Comparison of ENCODE assay signal across 25 cellular contexts in genomic region chr17:43641416-43641815, GRCh38. TPM values are rescaled to one million over a fixed set of nuclear protein-coding genes. Genes with fewer than 3 reads are reported as not detected.
DNase-seq lines count a peak whose midpoint lies in the region; ATAC-seq, FAIRE-seq and TF ChIP-seq lines count a peak whose summit lies in the region.
"Had no signal": no experiment of that assay in that cellular context is flagged by ENCODE, and none has a peak within 500 bp of the region (broad histone marks: within the 10 kb centered on the region; RNA-seq: fewer than 3 reads in every experiment).

No MANE protein-coding gene starts in this region.

- H2BK120ac ChIP-seq in H1 (replicated peaks; ENCODE audit: low read depth, low read length): no peak overlapping the region

- TF ChIP-seq CTCF in activated CD8-positive, alpha-beta T cell treated with anti-CD3 and anti-CD28 coated beads for 36 hours (IDR thresholded peaks at IDR 0.05): no peak
- TF ChIP-seq CTCF in H1 (IDR thresholded peaks at IDR 0.05; ENCODE audit: control extremely low read depth in 1 of 3, insufficient read depth in 1 of 3, low read depth in 1 of 3, low read length in 3 of 3): no peak
- TF ChIP-seq CTCF in ovary (IDR thresholded peaks at IDR 0.05): no peak
- TF ChIP-seq CTCF in nephron progenitor cell (IDR thresholded peaks at IDR 0.05): no peak

- no peak overlapping the region for H4K91ac ChIP-seq in H1 (replicated peaks; ENCODE audit: insufficient read length, low read length)

- H3K23ac ChIP-seq in H1 (ENCODE audit: insufficient read length): no peak overlapping the region

- DNase-seq in activated CD8-positive, alpha-beta T cell treated with anti-CD3 and anti-CD28 coated beads, Interleukin-2, amount 10 ng/mL, durations not matched to agents 7 days and 5 days: no peak
- DNase-seq in activated CD8-positive, alpha-beta T cell treated with anti-CD3 and anti-CD28 coated beads for 36 hours: no peak
- DNase-seq in CD4-positive, alpha-beta memory T cell: no peak
- DNase-seq in H1 (ENCODE audit: low read depth in 1 of 2, low spot score in 2 of 2): no peak
- peak in 3 of 5 donors; percentile 30 to 61 (median 61) for DNase-seq in ovary
- DNase-seq in HuH-7 (ENCODE audit: low spot score): no peak
- DNase-seq in globus pallidus (ENCODE audit: low spot score): no peak
- DNase-seq in nephron progenitor cell: no peak
- DNase-seq: 8988T; activated B cell treated with CpG ODN at 0.5 μM for 24 hours; activated CD4-positive, alpha-beta memory T cell treated with anti-CD3 and anti-CD28 coated beads for 36 hours; activated gamma-delta T cell treated with Interleukin-2 at 50 U/mL for 16 hours; activated T-cell treated with anti-CD3 and anti-CD28 coated beads for 4 hours; cerebellar nuclear complex; DMS79 treated with DMSO at 0.1 percent for 48 hours; HCEC 1CT; NCI-H1436 treated with DMSO at 0.1 percent for 48 hours; NCI-H446 treated with DMSO at 0.1 percent for 48 hours; OCI-M1; stimulated activated naive CD4-positive, alpha-beta T cell treated with Interleukin-2 at 50 U/mL for 16 hours had no signal

- H4K20me1 ChIP-seq in H1 (replicated peaks in 1 of 2; ENCODE audit: control insufficient read depth in 1 of 2, insufficient read depth in 2 of 2, low read length in 2 of 2): no peaks in the 10 kb centered on the region

- TF ChIP-seq EP300 in H1 (IDR thresholded peaks at IDR 0.05; ENCODE audit: borderline replicate concordance in 1 of 2, low read depth in 2 of 2, low read length in 2 of 2) (no peak), ovary (IDR thresholded peaks at IDR 0.05) (no peak)

- no peak overlapping the region for H3K14ac ChIP-seq in H1 (ENCODE audit: insufficient read length)

- peak overlapping the region; percentile 34 for H3K4me3 Mint-ChIP-seq in activated CD8-positive, alpha-beta T cell treated with anti-CD3 and anti-CD28 coated beads, Interleukin-2, amount 10 ng/mL, durations not matched to agents 7 days and 5 days
- H3K4me3 Mint-ChIP-seq in activated CD8-positive, alpha-beta T cell treated with anti-CD3 and anti-CD28 coated beads for 36 hours: no peak overlapping the region
- peak overlapping the region; percentile 21 to 82 (median 56) for H3K4me3 Mint-ChIP-seq in CD4-positive, alpha-beta memory T cell
- H3K4me3 Mint-ChIP-seq in nephron progenitor cell: no peak overlapping the region
- H3K4me3 Mint-ChIP-seq: activated B cell treated with CpG ODN at 0.5 μM for 24 hours; activated CD4-positive, alpha-beta memory T cell treated with anti-CD3 and anti-CD28 coated beads for 36 hours; memory B cell had no signal

- no peaks in the 10 kb centered on the region for H3K36me3 Mint-ChIP-seq in activated CD8-positive, alpha-beta T cell treated with anti-CD3 and anti-CD28 coated beads, Interleukin-2, amount 10 ng/mL, durations not matched to agents 7 days and 5 days (ENCODE audit: low read depth)
- H3K36me3 Mint-ChIP-seq in activated CD8-positive, alpha-beta T cell treated with anti-CD3 and anti-CD28 coated beads for 36 hours (ENCODE audit: low read depth): no peaks in the 10 kb centered on the region
- H3K36me3 Mint-ChIP-seq in CD4-positive, alpha-beta memory T cell: no peaks in the 10 kb centered on the region
- H3K36me3 Mint-ChIP-seq in nephron progenitor cell (ENCODE audit: low read depth): peaks cover 42% of the 10 kb centered on the region
- H3K36me3 Mint-ChIP-seq: activated CD4-positive, alpha-beta memory T cell treated with anti-CD3 and anti-CD28 coated beads for 36 hours; memory B cell had no signal

- peaks cover 3% of the 10 kb centered on the region; the same call in 1 of the 2 replicates for H3K23me2 ChIP-seq in H1 (ENCODE audit: low read depth, low read length)

- H3K9ac ChIP-seq in H1 (replicated peaks in 1 of 4; ENCODE audit: extremely low read depth in 1 of 4, low read depth in 3 of 4, low read length in 3 of 4): no peak overlapping the region
- H3K9ac ChIP-seq: KMS-11 had no signal

- CTCF ChIA-PET in activated CD8-positive, alpha-beta T cell treated with anti-CD3 and anti-CD28 coated beads, Interleukin-2, amount 10 ng/mL, durations not matched to agents 7 days and 5 days (lab: Charles Lee): interaction anchor here (1.2 kb wide), 1 partner anchor 32 kb away, joined by 4 read pairs; no protein-coding TSS in a partner anchor
- CTCF ChIA-PET in activated CD8-positive, alpha-beta T cell treated with anti-CD3 and anti-CD28 coated beads for 36 hours (lab: Charles Lee): interaction anchor here (1.5 kb wide), 2 partner anchors 32 to 64 kb away, joined by 5 to 8 read pairs; no protein-coding TSS in a partner anchor
- CTCF ChIA-PET in CD4-positive, alpha-beta memory T cell (lab: Charles Lee; ENCODE audit: partially characterized antibody): interaction anchor here (1.2 kb wide), 2 partner anchors 15 to 32 kb away, joined by 3 to 6 read pairs; no protein-coding TSS in a partner anchor
- CTCF ChIA-PET in H1 (lab: Charles Lee; ENCODE audit: partially characterized antibody): interaction anchor here (0.9 to 2.7 kb wide), 8 partner anchors 9 to 125 kb away, joined by 3 to 11 read pairs (median 4); no protein-coding TSS in a partner anchor

- H2AK5ac ChIP-seq in H1 (ENCODE audit: low read depth, low read length): no peak overlapping the region

- H3K56ac ChIP-seq in H1 (replicated peaks; ENCODE audit: insufficient read length, low read depth, low read length): no peak overlapping the region

- no peak overlapping the region for H3K4me3 ChIP-seq in CD4-positive, alpha-beta memory T cell (ENCODE audit: low read length in 2 of 2)
- H3K4me3 ChIP-seq in H1 (ENCODE audit: extremely low read depth in 1 of 4, insufficient read depth in 2 of 4, low read depth in 3 of 4, low read length in 4 of 4) (no peak overlapping the region), ovary (no peak overlapping the region)
- H3K4me3 ChIP-seq: tibial nerve had no signal

- no peaks in the 10 kb centered on the region for H3K27me3 ChIP-seq in CD4-positive, alpha-beta memory T cell (ENCODE audit: insufficient read depth, low read length)
- H3K27me3 ChIP-seq in H1 (replicated peaks in 1 of 4; ENCODE audit: control insufficient read depth in 3 of 4, extremely low read depth in 1 of 4, insufficient read depth in 3 of 4, low read length in 3 of 4) (peaks cover 0 to 12% (median 6%) of the 10 kb centered on the region in 4 experiments; a peak in 4 of 7 replicates), ovary (no peaks in the 10 kb centered on the region)

- no peak overlapping the region for H4K5ac ChIP-seq in H1 (ENCODE audit: insufficient read length, low read depth, low read length)

- H2AFZ ChIP-seq in H1 (ENCODE audit: low read length): no peak overlapping the region

- H3K4me2 ChIP-seq in H1 (ENCODE audit: insufficient read depth in 1 of 2, low read depth in 2 of 2, low read length in 2 of 2): no peak overlapping the region
- H3K4me2 ChIP-seq: KMS-11 had no signal

- 87% methylated on average over 7 of the region's 7 CpGs; no CpG with 5 or more reads in 1 of the 2 experiments for WGBS in H1 (ENCODE audit: extremely low coverage in 1 of 2, insufficient coverage in 1 of 2, insufficient read length in 1 of 2, insufficient replicate concordance in 2 of 2, low coverage in 1 of 2, low lambda C conversion rate in 2 of 2, missing lambda C conversion rate in 1 of 2), 2 experiments
- WGBS in ovary, 3 donors: 13 to 14% (median 13%) methylated on average over 7 of the region's 7 CpGs

- no peak overlapping the region for H2BK5ac ChIP-seq in H1 (ENCODE audit: low read depth, low read length)

- H3K27ac ChIP-seq in CD4-positive, alpha-beta memory T cell (ENCODE audit: low read depth, low read length): no peak overlapping the region
- H3K27ac ChIP-seq in H1 (ENCODE audit: low read depth, low read length): no peak overlapping the region
- peak overlapping the region in 1 of 2 donors; percentile 16 for H3K27ac ChIP-seq in ovary
- H3K27ac ChIP-seq: KMS-11 had no signal

- no peak overlapping the region for H4K8ac ChIP-seq in H1 (ENCODE audit: extremely low read depth, insufficient read depth, low read length)

- H2BK12ac ChIP-seq in H1 (ENCODE audit: low read depth, low read length): no peak overlapping the region

- no peak overlapping the region for H2BK20ac ChIP-seq in H1 (ENCODE audit: low read length)

- H2BK15ac ChIP-seq in H1 (ENCODE audit: low read length): peak overlapping the region; percentile 81; the same call in 1 of the 2 replicates

- TF ChIP-seq RAD21 in H1 (IDR thresholded peaks at IDR 0.05 in 1 of 2, conservative IDR thresholded peaks at IDR 0.05 in 1 of 2; ENCODE audit: low read depth in 2 of 2, low read length in 2 of 2): no peak

- FAIRE-seq in H1 (lab: Jason Lieb, UNC): no peak
- FAIRE-seq: astrocyte, endothelial cell of umbilical vein had no signal

- H3K9me3 Mint-ChIP-seq in activated CD8-positive, alpha-beta T cell treated with anti-CD3 and anti-CD28 coated beads, Interleukin-2, amount 10 ng/mL, durations not matched to agents 7 days and 5 days (ENCODE audit: insufficient read depth): no peaks in the 10 kb centered on the region
- no peaks in the 10 kb centered on the region for H3K9me3 Mint-ChIP-seq in activated CD8-positive, alpha-beta T cell treated with anti-CD3 and anti-CD28 coated beads for 36 hours
- H3K9me3 Mint-ChIP-seq in CD4-positive, alpha-beta memory T cell: no peaks in the 10 kb centered on the region
- no peaks in the 10 kb centered on the region for H3K9me3 Mint-ChIP-seq in nephron progenitor cell
- H3K9me3 Mint-ChIP-seq: activated B cell treated with CpG ODN at 0.5 μM for 24 hours; activated CD4-positive, alpha-beta memory T cell treated with anti-CD3 and anti-CD28 coated beads for 36 hours; memory B cell had no signal

- no peaks in the 10 kb centered on the region for H3K79me2 ChIP-seq in H1 (ENCODE audit: control insufficient read depth in 1 of 2, insufficient read depth in 2 of 2, low read length in 2 of 2)

- POLR2A ChIA-PET in activated CD8-positive, alpha-beta T cell treated with anti-CD3 and anti-CD28 coated beads, Interleukin-2, amount 10 ng/mL, durations not matched to agents 7 days and 5 days (lab: Charles Lee): no interaction called here
- POLR2A ChIA-PET in activated CD8-positive, alpha-beta T cell treated with anti-CD3 and anti-CD28 coated beads for 36 hours (lab: Charles Lee): no interaction called here
- POLR2A ChIA-PET in CD4-positive, alpha-beta memory T cell (lab: Charles Lee; ENCODE audit: partially characterized antibody): interaction anchor here (1.3 kb wide), 1 partner anchor 15 kb away, joined by 4 read pairs; no protein-coding TSS in a partner anchor
- POLR2A ChIA-PET in H1 (lab: Charles Lee; ENCODE audit: partially characterized antibody): no interaction called here

- H3K27me3 Mint-ChIP-seq in activated CD8-positive, alpha-beta T cell treated with anti-CD3 and anti-CD28 coated beads, Interleukin-2, amount 10 ng/mL, durations not matched to agents 7 days and 5 days (ENCODE audit: low read depth): peaks cover 10% of the 10 kb centered on the region
- H3K27me3 Mint-ChIP-seq in activated CD8-positive, alpha-beta T cell treated with anti-CD3 and anti-CD28 coated beads for 36 hours: peaks cover 11% of the 10 kb centered on the region
- H3K27me3 Mint-ChIP-seq in CD4-positive, alpha-beta memory T cell: peaks cover 0 to 3% of the 10 kb centered on the region in 2 donors
- peaks cover 16% of the 10 kb centered on the region for H3K27me3 Mint-ChIP-seq in nephron progenitor cell (ENCODE audit: low read depth, poor library complexity)

- H3K9me3 ChIP-seq in CD4-positive, alpha-beta memory T cell (ENCODE audit: control insufficient read depth in 1 of 2, low read length in 2 of 2): no peaks in the 10 kb centered on the region
- H3K9me3 ChIP-seq in H1 (ENCODE audit: insufficient read depth in 2 of 2, low read depth in 1 of 2, low read length in 1 of 2) (no peaks in the 10 kb centered on the region), ovary (no peaks in the 10 kb centered on the region)
- H3K9me3 ChIP-seq: tibial nerve had no signal

- no peak overlapping the region for H3K4ac ChIP-seq in H1 (replicated peaks; ENCODE audit: insufficient read length, low read depth, low read length)

- no peak for ATAC-seq in activated CD8-positive, alpha-beta T cell treated with anti-CD3 and anti-CD28 coated beads, Interleukin-2, amount 10 ng/mL, durations not matched to agents 7 days and 5 days
- ATAC-seq in activated CD8-positive, alpha-beta T cell treated with anti-CD3 and anti-CD28 coated beads for 36 hours: no peak

- H3K79me1 ChIP-seq in H1 (ENCODE audit: low read depth, low read length): no peaks in the 10 kb centered on the region

- peaks cover 18% of the 10 kb centered on the region for H3K4me1 ChIP-seq in CD4-positive, alpha-beta memory T cell (ENCODE audit: insufficient read depth, low read length)
- H3K4me1 ChIP-seq in H1 (replicated peaks in 1 of 4; ENCODE audit: control insufficient read depth in 3 of 4, insufficient read depth in 4 of 4, low read length in 3 of 4): peaks cover 0 to 8% (median 2%) of the 10 kb centered on the region in 4 experiments; a peak in 3 of 7 replicates
- H3K4me1 ChIP-seq in ovary (ENCODE audit: insufficient read depth): peaks cover 10% of the 10 kb centered on the region

- H3K18ac ChIP-seq in H1 (ENCODE audit: extremely low read depth, low read length): no peak overlapping the region; the same call in 1 of the 2 replicates

- TF ChIP-seq POLR2A in H1 (IDR thresholded peaks at IDR 0.05; ENCODE audit: control extremely low read depth in 1 of 2, low read depth in 2 of 2, low read length in 2 of 2) (no peak), ovary (IDR thresholded peaks at IDR 0.05) (no peak)

- no peaks in the 10 kb centered on the region for H3K36me3 ChIP-seq in CD4-positive, alpha-beta memory T cell (ENCODE audit: insufficient read depth, low read length)
- no peaks in the 10 kb centered on the region for H3K36me3 ChIP-seq in H1 (ENCODE audit: control insufficient read depth in 2 of 4, insufficient read depth in 4 of 4, low read length in 3 of 4)
- H3K36me3 ChIP-seq in ovary: no peaks in the 10 kb centered on the region
- H3K36me3 ChIP-seq: tibial nerve had no signal

- intact Hi-C loops in activated CD8-positive, alpha-beta T cell treated with anti-CD3 and anti-CD28 coated beads for 36 hours (cut with micrococcal nuclease): no loop called here
- intact Hi-C loops in CD4-positive, alpha-beta memory T cell (cut with micrococcal nuclease): no loop called here
- intact Hi-C loops in ovary (cut with DNase I): no loop called here

- H3K4me1 Mint-ChIP-seq in activated CD8-positive, alpha-beta T cell treated with anti-CD3 and anti-CD28 coated beads, Interleukin-2, amount 10 ng/mL, durations not matched to agents 7 days and 5 days (ENCODE audit: low read depth): peaks cover 13% of the 10 kb centered on the region
- peaks cover 15% of the 10 kb centered on the region for H3K4me1 Mint-ChIP-seq in activated CD8-positive, alpha-beta T cell treated with anti-CD3 and anti-CD28 coated beads for 36 hours (ENCODE audit: low read depth)
- H3K4me1 Mint-ChIP-seq in CD4-positive, alpha-beta memory T cell: peaks cover 6 to 12% (median 9%) of the 10 kb centered on the region in 4 donors
- H3K4me1 Mint-ChIP-seq in nephron progenitor cell: peaks cover 59% of the 10 kb centered on the region
- H3K4me1 Mint-ChIP-seq: memory B cell had no signal

- peak overlapping the region; percentile 67 for H3K27ac Mint-ChIP-seq in activated CD8-positive, alpha-beta T cell treated with anti-CD3 and anti-CD28 coated beads, Interleukin-2, amount 10 ng/mL, durations not matched to agents 7 days and 5 days
- no peak overlapping the region for H3K27ac Mint-ChIP-seq in activated CD8-positive, alpha-beta T cell treated with anti-CD3 and anti-CD28 coated beads for 36 hours
- H3K27ac Mint-ChIP-seq in CD4-positive, alpha-beta memory T cell: peak overlapping the region in 6 of 7 donors; percentile 10 to 88 (median 62)
- no peak overlapping the region for H3K27ac Mint-ChIP-seq in nephron progenitor cell
- H3K27ac Mint-ChIP-seq: activated B cell treated with CpG ODN at 0.5 μM for 24 hours; activated CD4-positive, alpha-beta memory T cell treated with anti-CD3 and anti-CD28 coated beads for 36 hours; memory B cell had no signal

RNA-seq across cellular contexts. Expression of gene MEOX1, which starts 20.3 kb away (rescaled TPM):
- 1 to 10 TPM; 5.4 to 6.9 TPM for total RNA-seq in activated CD8-positive, alpha-beta T cell treated with anti-CD3 and anti-CD28 coated beads, Interleukin-2, amount 10 ng/mL, durations not matched to agents 7 days and 5 days
- total RNA-seq in activated CD8-positive, alpha-beta T cell treated with anti-CD3 and anti-CD28 coated beads for 36 hours: under 1 TPM; 0.45 to 0.47 TPM
- 1 to 10 TPM; 1.7 to 2.1 TPM for total RNA-seq in CD4-positive, alpha-beta memory T cell
- 1 to 10 TPM; 5.1 to 8.4 TPM for polyA plus RNA-seq in CD4-positive, alpha-beta memory T cell
- total RNA-seq in H1 (2021; fragmentation: NEBNext Ultra II Directional; extraction: Animal tissue kit (Norgen Biotek cat#: 25700)): not detected in 2 replicates
- polyA plus RNA-seq in H1 (2011; rRNA removed): 0.03 TPM in 1 of 2 replicates, not detected in the other
- not detected for polyA plus RNA-seq in H1 (2011; cell fraction: cytosol; rRNA removed)
- polyA plus RNA-seq in H1 (2011; cell fraction: nucleus; rRNA removed): 0.07 TPM
- 0.11 to 0.12 TPM in 2 of 4 replicates, not detected in the others for polyA plus RNA-seq in H1 (2012, experiment 1 of 2)
- not detected for polyA plus RNA-seq in H1 (2012, experiment 2 of 2)
- 0.04 TPM for polyA plus RNA-seq in H1 (2013, experiment 1 of 2)
- polyA plus RNA-seq in H1 (2013, experiment 2 of 2): 0.11 TPM
- not detected in 2 replicates for polyA minus RNA-seq in H1 (2011; rRNA and poly(A)+ RNA removed)
- polyA minus RNA-seq in H1 (2011; cell fraction: cytosol; rRNA and poly(A)+ RNA removed): not detected
- 0.20 TPM for polyA minus RNA-seq in H1 (2011; cell fraction: nucleus; rRNA and poly(A)+ RNA removed)
- total RNA-seq in ovary: 1 to 10 TPM in 4 of 7 donors, under 1 TPM in 2, not detected in 1; 0.22 to 3.8 (median 1.2) TPM
- polyA plus RNA-seq in ovary: 1 to 10 TPM in 1 of 2 donors, under 1 TPM in 1; 0.35 to 7.7 TPM
- total RNA-seq: activated B cell treated with CpG ODN at 0.5 μM for 24 hours, astrocyte, endothelial cell of umbilical vein had no signal

Comparison
In these comparisons a context has a peak if more than half of its experiments do, and no peak if none do; other contexts are left out.
1. H3K27ac Mint-ChIP-seq: peak in activated CD8-positive, alpha-beta T cell treated with anti-CD3 and anti-CD28 coated beads, Interleukin-2, amount 10 ng/mL, durations not matched to agents 7 days and 5 days (single experiment) and CD4-positive, alpha-beta memory T cell (6 of 7); none in activated CD8-positive, alpha-beta T cell treated with anti-CD3 and anti-CD28 coated beads for 36 hours (single experiment) and nephron progenitor cell (single experiment).
2. H3K4me3 Mint-ChIP-seq: peak in activated CD8-positive, alpha-beta T cell treated with anti-CD3 and anti-CD28 coated beads, Interleukin-2, amount 10 ng/mL, durations not matched to agents 7 days and 5 days (single experiment) and CD4-positive, alpha-beta memory T cell (8 of 8); none in activated CD8-positive, alpha-beta T cell treated with anti-CD3 and anti-CD28 coated beads for 36 hours (single experiment) and nephron progenitor cell (single experiment).
3. DNase-seq: peak in ovary (3 of 5); none in activated CD8-positive, alpha-beta T cell treated with anti-CD3 and anti-CD28 coated beads, Interleukin-2, amount 10 ng/mL, durations not matched to agents 7 days and 5 days (single experiment), activated CD8-positive, alpha-beta T cell treated with anti-CD3 and anti-CD28 coated beads for 36 hours (single experiment), CD4-positive, alpha-beta memory T cell (0 of 5), H1 (0 of 2), HuH-7 (single experiment), globus pallidus (single experiment) and nephron progenitor cell (single experiment).